In the genomic region with DNA sequence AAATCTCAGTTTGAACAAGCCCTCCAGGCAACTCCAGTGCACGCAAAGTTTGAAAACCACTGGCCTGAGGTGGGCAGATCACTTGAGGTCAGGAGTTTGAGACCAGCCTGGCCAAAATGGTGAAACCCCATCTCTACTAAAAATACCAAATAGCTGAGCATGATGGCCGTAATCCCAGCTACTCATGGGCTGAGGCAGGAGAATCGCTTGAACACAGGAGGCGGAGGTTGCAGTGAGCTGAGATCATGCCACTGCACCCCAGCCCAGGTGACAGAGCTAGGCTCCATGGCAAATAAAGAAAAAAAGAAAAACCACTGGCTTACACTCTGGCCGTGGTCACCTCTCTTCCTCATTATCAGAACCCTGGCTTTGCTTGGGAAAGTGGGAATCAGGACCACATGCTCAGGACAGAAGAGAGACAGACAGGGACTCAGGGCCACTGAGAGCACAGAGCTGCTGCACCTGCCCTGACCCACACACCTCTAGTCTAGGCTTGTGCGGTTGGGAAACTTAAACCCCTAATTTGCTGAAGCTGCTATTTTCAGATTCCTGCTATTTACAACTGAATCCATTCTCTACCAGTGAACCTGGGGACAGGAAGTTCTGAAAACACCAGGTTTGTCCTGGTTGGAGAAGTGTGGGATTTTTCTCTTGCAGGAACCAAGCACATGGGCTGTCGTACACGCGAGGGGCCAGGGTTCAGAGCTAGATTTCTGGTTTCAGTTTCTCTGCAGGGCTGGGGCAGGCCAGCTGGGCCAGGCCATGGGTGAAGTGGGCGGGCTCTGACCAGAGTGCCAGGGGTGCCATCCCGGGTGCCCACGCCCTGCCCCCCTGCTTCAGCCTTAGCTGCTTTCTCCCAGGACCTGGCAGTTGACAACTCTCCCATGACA, we compare ENCODE assay signal across 9 cellular contexts. TPM values are rescaled to one million over a fixed set of nuclear protein-coding genes. Genes with fewer than 3 reads are reported as not detected.
DNase-seq lines count a peak whose midpoint lies in the region; ATAC-seq and TF ChIP-seq lines count a peak whose summit lies in the region.
"Had no signal": no experiment of that assay in that cellular context is flagged by ENCODE, and none has a peak within 500 bp of the region (broad histone marks: within the 10 kb centered on the region; RNA-seq: fewer than 3 reads in every experiment).

No MANE protein-coding gene starts in this region.

- no peak overlapping the region for H2BK12ac ChIP-seq in mesenchymal stem cell (ENCODE audit: low read length in 2 of 2)

- H3K4me1 ChIP-seq in PC-9 (replicated peaks; ENCODE audit: insufficient read depth) (no peaks in the 10 kb centered on the region), mesenchymal stem cell (ENCODE audit: control insufficient read depth, insufficient read depth, low read depth, low read length) (no peaks in the 10 kb centered on the region)

- no peaks in the 10 kb centered on the region for H3K79me2 ChIP-seq in PC-9 (ENCODE audit: low read depth)

- no peaks in the 10 kb centered on the region for H3F3A ChIP-seq in PC-9 (ENCODE audit: insufficient read depth, low read depth)

- H4K91ac ChIP-seq in mesenchymal stem cell (ENCODE audit: low read length): no peak overlapping the region

- DNase-seq in left colon (peak; percentile 39 to 54), PC-9 (no peak), H4 (ENCODE audit: low spot score) (no peak), mesenchymal stem cell (no peak), UCSD-AML1 (lab: John Stamatoyannopoulos, UW; ENCODE audit: unreplicated experiment) (no peak)
- DNase-seq: Kasumi-1 had no signal

- no peaks in the 10 kb centered on the region for H4K20me1 ChIP-seq in PC-9 (ENCODE audit: insufficient read depth)

- H3K23ac ChIP-seq in mesenchymal stem cell (ENCODE audit: low read length in 2 of 2): no peak overlapping the region

- H3K4ac ChIP-seq in mesenchymal stem cell (ENCODE audit: low read depth in 1 of 2, low read length in 2 of 2): no peak overlapping the region

- H3K9me2 ChIP-seq in PC-9 (ENCODE audit: insufficient read depth): no peaks in the 10 kb centered on the region

- H3K27ac ChIP-seq in PC-9 (no peak overlapping the region), mesenchymal stem cell (ENCODE audit: low read length, poor library complexity, severe bottlenecking) (no peak overlapping the region)

- H3K9ac ChIP-seq in mesenchymal stem cell (ENCODE audit: low read length): no peak overlapping the region

- H3K4me3 ChIP-seq in GM08714 (ENCODE audit: low read length): peak overlapping the region; percentile 55; the same call in 1 of the 2 replicates
- H3K4me3 ChIP-seq in PC-9: no peak overlapping the region
- H3K4me3 ChIP-seq in mesenchymal stem cell (ENCODE audit: insufficient read depth in 1 of 2, low read depth in 1 of 2, low read length in 2 of 2): no peak overlapping the region

- H2AK5ac ChIP-seq in mesenchymal stem cell (ENCODE audit: low read length, severe bottlenecking): no peak overlapping the region

- H3K27me3 ChIP-seq in PC-9 (ENCODE audit: insufficient read depth, low read depth) (0 out of 2 replicates have a peak, but pooled peaks cover 1% of the 10 kb centered on the region), mesenchymal stem cell (ENCODE audit: control insufficient read depth in 1 of 2, insufficient read depth in 1 of 2, low read length in 2 of 2) (peaks cover 4 to 11% of the 10 kb centered on the region in 2 experiments)

- H3K9me3 ChIP-seq in PC-9 (ENCODE audit: insufficient read depth, low read depth) (no peaks in the 10 kb centered on the region), mesenchymal stem cell (ENCODE audit: control insufficient read depth, low read length) (no peaks in the 10 kb centered on the region)

- ATAC-seq in GM21423 (IDR thresholded peaks at IDR 0.05; ENCODE audit: unreplicated experiment) (peak; percentile 42), HG03520 (IDR thresholded peaks at IDR 0.05; ENCODE audit: unreplicated experiment) (peak; percentile 41), left colon (peak; percentile 47)

- intact Hi-C loops in left colon (cut with DNase I, micrococcal nuclease) (no loop called here), PC-9 (cut with micrococcal nuclease; ENCODE audit: unreplicated experiment) (no loop called here)

- BruUV-seq in PC-9 (replicated peaks; lab: Mats Ljungman, UMichigan): no TSS peak

- H2AFZ ChIP-seq in PC-9: no peak overlapping the region
- H2AFZ ChIP-seq in mesenchymal stem cell (ENCODE audit: low read depth, low read length): no peak overlapping the region

- 89% methylated on average over 11 of the region's 12 CpGs for WGBS in mesenchymal stem cell

- H3K79me1 ChIP-seq in mesenchymal stem cell (replicated peaks; ENCODE audit: low read length, poor library complexity, severe bottlenecking): no peaks in the 10 kb centered on the region

- POLR2A ChIA-PET in PC-9 (lab: Charles Lee; ENCODE audit: unreplicated experiment): interaction anchor here (0.6 kb wide), 2 partner anchors 10 to 16 kb away, joined by 11 to 16 read pairs; no protein-coding TSS in a partner anchor

- H2BK120ac ChIP-seq in mesenchymal stem cell (ENCODE audit: low read depth, low read length): no peak overlapping the region

- H2BK5ac ChIP-seq in mesenchymal stem cell (ENCODE audit: low read depth, low read length, poor library complexity, severe bottlenecking): no peak overlapping the region

- H3K4me2 ChIP-seq in PC-9: no peak overlapping the region
- no peak overlapping the region for H3K4me2 ChIP-seq in mesenchymal stem cell (ENCODE audit: low read length, poor library complexity, severe bottlenecking)

- no peak overlapping the region for H3K18ac ChIP-seq in mesenchymal stem cell (ENCODE audit: low read depth in 1 of 2, low read length in 2 of 2)

- no peak overlapping the region for H3K14ac ChIP-seq in mesenchymal stem cell (ENCODE audit: low read length in 2 of 2)

- H4K8ac ChIP-seq in mesenchymal stem cell (ENCODE audit: low read length): no peak overlapping the region

- H3K36me3 ChIP-seq in PC-9 (ENCODE audit: low read depth): no peaks in the 10 kb centered on the region
- no peaks in the 10 kb centered on the region for H3K36me3 ChIP-seq in mesenchymal stem cell (ENCODE audit: control insufficient read depth in 1 of 2, insufficient read depth in 2 of 2, low read depth in 1 of 2, low read length in 2 of 2)

- CTCF ChIA-PET in PC-9 (lab: Charles Lee): interaction anchor here (0.6 kb wide), 1 partner anchor 106 kb away, joined by 5 read pairs; no protein-coding TSS in a partner anchor

- TF ChIP-seq CTCF in PC-9 (conservative IDR thresholded peaks at IDR 0.05): no peak

- no peak overlapping the region for H2BK15ac ChIP-seq in mesenchymal stem cell (ENCODE audit: low read depth, poor library complexity, severe bottlenecking)

RNA-seq across cellular contexts. Expression of a gene that starts 51.6 kb away (rescaled TPM):
- 10 to 100 TPM; 10.8 to 12.5 TPM for total RNA-seq in left colon
- total RNA-seq in PC-9 (2021): 8.4 and 8.7 TPM in 2 replicates
- 27.0 and 30.1 TPM in 2 replicates for total RNA-seq in H4 (2014; rRNA removed; shearing (Covaris generic))
- 14.3 TPM for polyA plus RNA-seq in mesenchymal stem cell (2013, experiment 1 of 2)
- polyA plus RNA-seq in mesenchymal stem cell (2013, experiment 2 of 2): 15.0 TPM

Comparison
In these comparisons a context has a peak if more than half of its experiments do, and no peak if none do; other contexts are left out.
1. DNase-seq: peak in left colon (2 of 2); none in PC-9 (0 of 2), H4 (single experiment), mesenchymal stem cell (single experiment) and UCSD-AML1 (single experiment).
2. Peak in every context shown above with its lines, with median percentiles within 50 percentile points of each other: ATAC-seq.